Comparison of ENCODE assay signal across 20 cellular contexts in the genomic region with DNA sequence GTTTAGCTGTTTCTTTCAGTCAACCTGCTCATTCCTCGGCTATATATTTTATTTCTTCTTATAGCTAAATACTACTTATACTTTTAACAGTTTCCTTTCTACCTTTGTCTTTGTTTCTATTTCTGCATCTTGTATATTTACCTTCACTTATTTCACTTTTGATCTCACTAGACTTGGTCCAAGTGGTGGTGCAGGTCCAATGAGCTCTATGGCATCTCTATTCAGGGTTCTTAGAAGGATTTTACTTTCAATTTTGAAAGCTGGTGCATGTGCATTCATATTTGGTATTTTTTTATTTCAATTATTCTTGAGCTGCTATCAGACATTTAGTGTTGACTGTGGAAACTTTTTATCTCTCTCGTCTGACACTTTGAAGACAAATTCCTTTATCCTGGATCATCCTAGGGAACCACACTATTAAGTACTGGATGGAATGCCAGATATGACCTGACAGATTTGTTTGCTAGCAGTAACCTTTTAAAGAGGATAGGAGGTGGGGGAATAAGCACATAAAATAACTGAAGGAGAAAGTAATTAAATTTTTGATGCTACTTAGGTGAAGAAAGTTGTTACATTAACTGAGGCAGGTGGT.
"Had no signal": no experiment of that assay in that cellular context is flagged by ENCODE, and none has a peak within 500 bp of the region (broad histone marks: within the 10 kb centered on the region; RNA-seq: fewer than 3 reads in every experiment).

No MANE protein-coding gene starts in this region.

- H3K27ac ChIP-seq: adrenal gland, body of pancreas, lower lobe of right lung, psoas muscle, testis had no signal

- H3K27me3 Mint-ChIP-seq: activated naive CD4-positive, alpha-beta T cell treated with anti-CD3 and anti-CD28 coated beads, Interleukin-2, amount 10 ng/mL, durations not matched to agents 7 days and 5 days; stimulated activated naive CD8-positive, alpha-beta T cell treated with anti-CD3 and anti-CD28 coated beads, Interleukin-15, Interleukin-2, amounts not matched to agents 100 ng/mL and 50 ng/mL, for 24 hours had no signal

- H3K4me1 Mint-ChIP-seq: activated naive CD4-positive, alpha-beta T cell treated with anti-CD3 and anti-CD28 coated beads, Interleukin-2, amount 10 ng/mL, durations not matched to agents 7 days and 5 days had no signal

- H3K36me3 Mint-ChIP-seq: activated naive CD4-positive, alpha-beta T cell treated with anti-CD3 and anti-CD28 coated beads, Interleukin-2, amount 10 ng/mL, durations not matched to agents 7 days and 5 days; natural killer cell treated with Interleukin-12 subunit alpha and Interleukin-12 subunit beta and Interleukin-15 and Interleukin-18, amount 100 ng/mL, for 72 hours had no signal

- H3K27me3 ChIP-seq: adrenal gland, body of pancreas, testis had no signal

- H3K4me1 ChIP-seq: body of pancreas, lower lobe of right lung, psoas muscle had no signal

- H3K27ac Mint-ChIP-seq: activated naive CD4-positive, alpha-beta T cell treated with anti-CD3 and anti-CD28 coated beads, Interleukin-2, amount 10 ng/mL, durations not matched to agents 7 days and 5 days; activated T-helper 2 cell treated with anti-CD3 and anti-CD28 coated beads, Interferon-gamma antibody, Interleukin-2, Interleukin-4, amounts not matched to agents 10 μg/mL and 5 μg/mL and 100 μg/mL, durations not matched to agents 14 hours and 24 hours and 36 hours; dendritic cell treated with granulocyte-macrophage colony-stimulating factor and Interleukin-4, amounts not matched to agents 40 ng/mL and 50 ng/mL, for 4 days; effector memory CD8-positive, alpha-beta T cell; natural killer cell treated with Interleukin-12 subunit alpha and Interleukin-12 subunit beta and Interleukin-15 and Interleukin-18, amount 100 ng/mL, for 72 hours; stimulated activated naive CD8-positive, alpha-beta T cell treated with anti-CD3 and anti-CD28 coated beads, Interleukin-15, Interleukin-2, amounts not matched to agents 100 ng/mL and 50 ng/mL, for 24 hours had no signal

- ATAC-seq: body of pancreas; effector memory CD8-positive, alpha-beta T cell; lower lobe of right lung; natural killer cell treated with Interleukin-12 subunit alpha and Interleukin-12 subunit beta and Interleukin-15 and Interleukin-18, amount 100 ng/mL, for 72 hours; psoas muscle; sciatic nerve had no signal

- DNase-seq: activated CD4-positive, alpha-beta T cell treated with anti-CD3 and anti-CD28 coated beads, Interleukin-2, amount 50 U/mL, for 1 hour; activated CD4-positive, CD25-positive, alpha-beta regulatory T cell; activated naive CD4-positive, alpha-beta T cell treated with anti-CD3 and anti-CD28 coated beads, Interleukin-2, amount 10 ng/mL, durations not matched to agents 7 days and 5 days; activated T-cell treated with anti-CD3 and anti-CD28 coated beads for 4 hours; adrenal gland; body of pancreas; effector memory CD8-positive, alpha-beta T cell; erythroblast; glutamatergic neuron; lower lobe of right lung; nucleus accumbens; psoas muscle; stimulated activated CD4-positive, alpha-beta T cell treated with anti-CD3 and anti-CD28 coated beads, Interleukin-4, amount 100 ng/mL, for 1 hour; T-helper 2 cell; testis had no signal

- H3K4me3 ChIP-seq: adrenal gland, body of pancreas, lower lobe of right lung, psoas muscle, testis had no signal

- H3K4me3 Mint-ChIP-seq: activated naive CD4-positive, alpha-beta T cell treated with anti-CD3 and anti-CD28 coated beads, Interleukin-2, amount 10 ng/mL, durations not matched to agents 7 days and 5 days; dendritic cell treated with granulocyte-macrophage colony-stimulating factor and Interleukin-4, amounts not matched to agents 40 ng/mL and 50 ng/mL, for 4 days; effector memory CD8-positive, alpha-beta T cell; natural killer cell treated with Interleukin-12 subunit alpha and Interleukin-12 subunit beta and Interleukin-15 and Interleukin-18, amount 100 ng/mL, for 72 hours; stimulated activated naive CD8-positive, alpha-beta T cell treated with anti-CD3 and anti-CD28 coated beads, Interleukin-15, Interleukin-2, amounts not matched to agents 100 ng/mL and 50 ng/mL, for 24 hours had no signal

- H3K9me3 Mint-ChIP-seq: activated naive CD4-positive, alpha-beta T cell treated with anti-CD3 and anti-CD28 coated beads, Interleukin-2, amount 10 ng/mL, durations not matched to agents 7 days and 5 days; activated T-helper 2 cell treated with anti-CD3 and anti-CD28 coated beads, Interferon-gamma antibody, Interleukin-2, Interleukin-4, amounts not matched to agents 10 μg/mL and 5 μg/mL and 100 μg/mL, durations not matched to agents 14 hours and 24 hours and 36 hours; dendritic cell treated with granulocyte-macrophage colony-stimulating factor and Interleukin-4, amounts not matched to agents 40 ng/mL and 50 ng/mL, for 4 days; effector memory CD8-positive, alpha-beta T cell; natural killer cell treated with Interleukin-12 subunit alpha and Interleukin-12 subunit beta and Interleukin-15 and Interleukin-18, amount 100 ng/mL, for 72 hours; stimulated activated naive CD8-positive, alpha-beta T cell treated with anti-CD3 and anti-CD28 coated beads, Interleukin-15, Interleukin-2, amounts not matched to agents 100 ng/mL and 50 ng/mL, for 24 hours had no signal

- H3K36me3 ChIP-seq: adrenal gland, lower lobe of right lung had no signal
